In genomic region chr4:38290360-38290759, GRCh38 we compare ENCODE assay signal across 20 cellular contexts.
DNase-seq lines count a peak whose midpoint lies in the region; ATAC-seq and TF ChIP-seq lines count a peak whose summit lies in the region.
"Had no signal": no experiment of that assay in that cellular context is flagged by ENCODE, and none has a peak within 500 bp of the region (broad histone marks: within the 10 kb centered on the region; RNA-seq: fewer than 3 reads in every experiment).

No MANE protein-coding gene starts in this region.

- TF ChIP-seq CTCF in AG04450 (IDR thresholded peaks at IDR 0.05; ENCODE audit: low read depth, low read length) (no peak), astrocyte of the cerebellum (IDR thresholded peaks at IDR 0.05; ENCODE audit: low read depth, low read length, missing control alignments) (no peak), fibroblast of pulmonary artery (IDR thresholded peaks at IDR 0.05; ENCODE audit: low read length, missing control alignments) (no peak), BE2C (IDR thresholded peaks at IDR 0.05; ENCODE audit: low read depth, low read length) (no peak), lower lobe of right lung (IDR thresholded peaks at IDR 0.05) (no peak)

- in situ Hi-C loops in astrocyte of the cerebellum (cut with HindIII; ENCODE audit: low sequenced_read_pairs), result no loop called here

- POLR2A ChIA-PET in AG04450 (lab: Yijun Ruan, JAX), result no interaction called here

- peak; percentile 11 for DNase-seq in AG04450 (ENCODE audit: low read depth, low spot score)
- DNase-seq in HT1080 (ENCODE audit: low read depth), result peak; percentile 85
- peak; percentile 69 for DNase-seq in astrocyte of the cerebellum (ENCODE audit: low read depth)
- peak; percentile 82 for DNase-seq in fibroblast of pulmonary artery (ENCODE audit: low read depth)
- no peak for DNase-seq in NCI-H2081 (lab: John Stamatoyannopoulos, UW)
- no peak for DNase-seq in BE2C
- DNase-seq in lower lobe of right lung, result no peak
- DNase-seq: ACHN; activated CD4-positive, alpha-beta T cell treated with anti-CD3 and anti-CD28 coated beads, Interleukin-2, amount 10 ng/mL, durations not matched to agents 24 days and 14 days; activated CD8-positive, alpha-beta memory T cell treated with anti-CD3 and anti-CD28 coated beads, Interleukin-2, amount 50 U/mL, for 48 hours; CD8-positive, alpha-beta T cell; H9; NCI-H774; nephron progenitor cell; stimulated activated CD4-positive, alpha-beta T cell treated with anti-CD3 and anti-CD28 coated beads, Interleukin-1b, Interleukin-23, amount 100 ng/mL, for 48 hours; stimulated activated naive B cell treated with anti-CD40 and anti-IgM and Interleukin-4, amounts not matched to agents 10 μg/mL and 1 μg/mL and 100 μg/mL, for 72 hours; testis had no signal

- CTCF ChIA-PET in AG04450 (lab: Charles Lee), result interaction anchor here (2.2 kb wide), 1 partner anchor 29 kb away, joined by 8 read pairs; no protein-coding TSS in a partner anchor

- intact Hi-C loops in lower lobe of right lung (cut with DNase I), result no loop called here

- H3K4me3 ChIP-seq in AG04450 (ENCODE audit: low read depth, low read length) (no peak overlapping the region), astrocyte of the cerebellum (ENCODE audit: low read depth, low read length) (no peak overlapping the region), fibroblast of pulmonary artery (replicated peaks; ENCODE audit: low read depth, low read length) (no peak overlapping the region), BE2C (ENCODE audit: low read depth, low read length) (no peak overlapping the region), lower lobe of right lung (no peak overlapping the region)
- H3K4me3 ChIP-seq: cardiac muscle cell, testis, vagina had no signal

- H3K4me1 ChIP-seq in BE2C (no peaks in the 10 kb centered on the region), lower lobe of right lung (no peaks in the 10 kb centered on the region)
- H3K4me1 ChIP-seq: testis, vagina had no signal

- H3K36me3 ChIP-seq in BE2C (no peaks in the 10 kb centered on the region), lower lobe of right lung (no peaks in the 10 kb centered on the region)
- H3K36me3 ChIP-seq: cardiac muscle cell, vagina had no signal

- no peak overlapping the region for H3K27ac ChIP-seq in AG04450 (ENCODE audit: low read depth, low read length)
- H3K27ac ChIP-seq in lower lobe of right lung, result no peak overlapping the region
- H3K27ac ChIP-seq: cardiac muscle cell, testis, vagina had no signal

- no peaks in the 10 kb centered on the region for H3K27me3 ChIP-seq in AG04450 (ENCODE audit: control insufficient read depth, insufficient read depth, low read length)
- no peaks in the 10 kb centered on the region for H3K27me3 ChIP-seq in BE2C
- no peaks in the 10 kb centered on the region for H3K27me3 ChIP-seq in lower lobe of right lung (ENCODE audit: low read depth)
- H3K27me3 ChIP-seq: cardiac muscle cell, testis, vagina had no signal

- ATAC-seq in HG03095 (IDR thresholded peaks at IDR 0.05; ENCODE audit: unreplicated experiment) (no peak), lower lobe of right lung (no peak)
- ATAC-seq: CD8-positive, alpha-beta T cell had no signal

- H3K9me3 ChIP-seq in AG04450 (ENCODE audit: control insufficient read depth, insufficient read depth, low read length), result no peaks in the 10 kb centered on the region
- H3K9me3 ChIP-seq in BE2C, result peaks cover 2% of the 10 kb centered on the region
- H3K9me3 ChIP-seq in lower lobe of right lung, result peaks cover 9% of the 10 kb centered on the region
- H3K9me3 ChIP-seq: testis, vagina had no signal

Comparison
In these comparisons a context has a peak if more than half of its experiments do, and no peak if none do; other contexts are left out.
1. DNase-seq: peak in AG04450 (single experiment), HT1080 (single experiment), astrocyte of the cerebellum (single experiment) and fibroblast of pulmonary artery (single experiment); none in NCI-H2081 (0 of 2), BE2C (single experiment) and lower lobe of right lung (single experiment).